Comparison of ENCODE assay signal across 8 cellular contexts in genomic region chr11:60906132-60906972, GRCh38. TPM values are rescaled to one million over a fixed set of nuclear protein-coding genes. Genes with fewer than 3 reads are reported as not detected.
A peak's percentile ranks its signal among the peaks of the same experiment; 100 is the strongest.
DNase-seq lines count a peak whose midpoint lies in the region; ATAC-seq and TF ChIP-seq lines count a peak whose summit lies in the region.

TSS of gene PRPF19 (minus strand) at chr11:60906585. CDS start at chr11:60906382, 203 bp downstream.

- no peak for TF ChIP-seq CTCF in colonic mucosa (IDR thresholded peaks at IDR 0.05)

- H3K9ac ChIP-seq in colonic mucosa (ENCODE audit: low read depth in 2 of 2, low read length in 2 of 2), result peak within 1 kb of the TSS; percentile 88 to 95

- DNase-seq in Ammon's horn (ENCODE audit: low spot score) (peak; percentile 97), GM19238 (ENCODE audit: insufficient read length, low spot score) (peak; percentile 92), NCI-H524 treated with DMSO at 0.1 percent for 48 hours (lab: John Stamatoyannopoulos, UW) (peak; percentile 84), colonic mucosa (peak; percentile 99), left colon (peak; percentile 96 to 98)
- DNase-seq in activated CD4-positive, alpha-beta T cell treated with anti-CD3 and anti-CD28 coated beads for 4 hours, result peak; percentile 94 to 99
- DNase-seq in stimulated activated CD4-positive, alpha-beta T cell treated with anti-CD3 and anti-CD28 coated beads, Interleukin-1b, Interleukin-23, amount 100 ng/mL, for 48 hours, result peak; percentile 98

- intact Hi-C loops in colonic mucosa (cut with DNase I), result no loop called here
- intact Hi-C loops in left colon (cut with DNase I, micrococcal nuclease), result no loop called here

- no peaks in the 10 kb centered on the region for H3K4me1 ChIP-seq in colonic mucosa

- no peaks in the 10 kb centered on the region for H3K9me3 ChIP-seq in colonic mucosa

- ATAC-seq in HG03457 (IDR thresholded peaks at IDR 0.05; ENCODE audit: unreplicated experiment) (peak; percentile 50), left colon (peak; percentile 89)

- peak within 1 kb of the TSS; percentile 71 for H3K4me3 ChIP-seq in colonic mucosa

- H3K27me3 ChIP-seq in colonic mucosa, result no peaks in the 10 kb centered on the region

- peaks cover 7% of the 10 kb centered on the region for H3K36me3 ChIP-seq in colonic mucosa

- H3K27ac ChIP-seq in colonic mucosa, result peak within 1 kb of the TSS; percentile 85

RNA-seq across cellular contexts. Expression of gene PRPF19, which starts in this region (rescaled TPM):
- 100 to 1,000 TPM in 1 of 2 donors, 10 to 100 TPM in 1; 59.3 to 172 TPM for total RNA-seq in colonic mucosa
- total RNA-seq in left colon, result 10 to 100 TPM; 55.8 to 58.8 TPM

Comparison
In these comparisons a context has a peak if more than half of its experiments do, and no peak if none do; other contexts are left out.
1. Peak in every context shown above with its lines: DNase-seq, ATAC-seq, H3K4me3 ChIP-seq and H3K27ac ChIP-seq.